In genomic region chr4:94139931-94140612, GRCh38 we compare ENCODE assay signal across 22 cellular contexts.
"Had no signal": no experiment of that assay in that cellular context is flagged by ENCODE, and none has a peak within 500 bp of the region (broad histone marks: within the 10 kb centered on the region; RNA-seq: fewer than 3 reads in every experiment).

No MANE protein-coding gene starts in this region.

- H3K9me3 ChIP-seq: prostate gland, right atrium auricular region, testis, tibial artery had no signal

- H3K4me3 Mint-ChIP-seq: memory B cell, natural killer cell, neural crest cell, type B pancreatic cell had no signal

- H3K27ac Mint-ChIP-seq: memory B cell, natural killer cell, type B pancreatic cell had no signal

- DNase-seq: cerebellar nuclear complex; dorsolateral prefrontal cortex; effector CD4-positive, alpha-beta T cell; hypothalamus; kidney; natural killer cell; sigmoid colon; stimulated activated CD4-positive, alpha-beta T cell treated with anti-CD3 and anti-CD28 coated beads, Interleukin-2, amount 100 ng/mL, for 24 hours; stimulated activated CD4-positive, alpha-beta T cell treated with anti-CD3 and anti-CD28 coated beads, Interleukin-4, amount 100 ng/mL, for 24 hours; stimulated activated naive CD4-positive, alpha-beta T cell; substantia nigra; testis; tibial artery had no signal

- H3K4me3 ChIP-seq: dorsolateral prefrontal cortex, lung, prostate gland, right atrium auricular region, sigmoid colon, testis, tibial artery had no signal

- H3K4me1 ChIP-seq: prostate gland, right atrium auricular region, sigmoid colon, testis, tibial artery had no signal

- ATAC-seq: left lobe of liver had no signal

- H3K36me3 Mint-ChIP-seq: memory B cell, natural killer cell, type B pancreatic cell had no signal

- H3K27me3 ChIP-seq: dorsolateral prefrontal cortex, right atrium auricular region, sigmoid colon, testis, tibial artery had no signal

- H3K27ac ChIP-seq: dorsolateral prefrontal cortex, prostate gland, right atrium auricular region, sigmoid colon, testis, tibial artery had no signal

- H3K4me1 Mint-ChIP-seq: memory B cell, natural killer cell, neural crest cell had no signal

- H3K9me3 Mint-ChIP-seq: memory B cell, neural crest cell, type B pancreatic cell had no signal

- FAIRE-seq: colon, frontal cortex, kidney had no signal

- H3K36me3 ChIP-seq: prostate gland, right atrium auricular region, sigmoid colon, tibial artery had no signal
